In genomic region chr13:52207896-52208295, GRCh38 we compare ENCODE assay signal across 1 cellular context.
TF ChIP-seq lines count a peak whose summit lies in the region.

No MANE protein-coding gene starts in this region.

TF ChIP-seq in HepG2, 621 proteins besides CTCF, POLR2A, EP300 and RAD21:
- peak; percentile 44 for TF ChIP-seq ZBTB40 (IDR thresholded peaks at IDR 0.05)
- peak; percentile 95 for TF ChIP-seq ZBTB40 (CRISPR knock-in tag; IDR thresholded peaks at IDR 0.05)
- TF ChIP-seq ZNF263 (CRISPR knock-in tag; IDR thresholded peaks at IDR 0.05) = peak; percentile 40; the same call in 1 of the 2 replicates
